17 cellular contexts compared by ENCODE assay signal in the genomic region with DNA sequence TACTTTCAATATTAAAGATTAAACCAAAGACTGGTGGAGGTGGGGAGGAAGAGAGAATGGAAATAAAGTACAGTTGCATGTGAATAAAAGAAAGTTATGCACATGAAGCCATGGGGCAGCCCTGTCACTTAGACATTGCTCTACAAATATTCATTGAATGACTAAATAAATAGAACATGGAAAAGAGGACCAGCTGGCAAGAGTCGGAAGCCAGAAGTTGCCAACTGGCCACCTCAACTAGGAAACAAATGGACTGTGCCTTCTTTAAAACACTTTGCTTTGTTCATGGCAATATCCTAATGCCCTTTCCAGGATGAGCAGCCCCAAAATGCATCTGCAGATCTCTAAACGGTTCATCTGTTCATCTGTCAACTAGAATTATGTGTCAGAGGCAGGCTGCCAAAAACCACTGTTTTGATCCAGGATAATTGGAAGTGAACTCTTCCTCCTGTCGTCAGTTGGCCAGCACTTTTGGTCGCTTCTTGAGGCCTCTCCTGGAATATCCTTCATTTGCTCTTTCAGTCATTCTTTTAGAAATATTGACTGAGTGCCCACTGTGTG.
DNase-seq lines count a peak whose midpoint lies in the region; ATAC-seq lines count a peak whose summit lies in the region.
"Had no signal": no experiment of that assay in that cellular context is flagged by ENCODE, and none has a peak within 500 bp of the region (broad histone marks: within the 10 kb centered on the region; RNA-seq: fewer than 3 reads in every experiment).

No MANE protein-coding gene starts in this region.

- POLR2A ChIA-PET in activated CD4-positive, alpha-beta T cell treated with anti-CD3 and anti-CD28 coated beads for 36 hours (lab: Charles Lee) = no interaction called here

- peak overlapping the region; percentile 25 for H3K4me3 Mint-ChIP-seq in T-helper 17 cell
- no peak overlapping the region for H3K4me3 Mint-ChIP-seq in activated CD4-positive, alpha-beta T cell treated with anti-CD3 and anti-CD28 coated beads for 36 hours
- H3K4me3 Mint-ChIP-seq: activated CD4-positive, alpha-beta T cell treated with anti-CD3 and anti-CD28 coated beads, Interleukin-2, amount 10 ng/mL, durations not matched to agents 24 days and 14 days; activated naive CD8-positive, alpha-beta T cell treated with anti-CD3 and anti-CD28 coated beads, Interleukin-2, amount 10 ng/mL, durations not matched to agents 7 days and 5 days had no signal

- no peaks in the 10 kb centered on the region for H3K9me3 Mint-ChIP-seq in activated CD4-positive, alpha-beta T cell treated with anti-CD3 and anti-CD28 coated beads for 36 hours (ENCODE audit: low read depth)
- H3K9me3 Mint-ChIP-seq: activated naive CD8-positive, alpha-beta T cell treated with anti-CD3 and anti-CD28 coated beads, Interleukin-2, amount 10 ng/mL, durations not matched to agents 7 days and 5 days had no signal

- ATAC-seq in T-helper 17 cell = no peak
- ATAC-seq in left lobe of liver = peak; percentile 96
- no peak for ATAC-seq in sciatic nerve
- no peak for ATAC-seq in activated CD4-positive, alpha-beta T cell treated with anti-CD3 and anti-CD28 coated beads for 36 hours
- ATAC-seq in GM21576 (IDR thresholded peaks at IDR 0.05; ENCODE audit: unreplicated experiment) = no peak
- ATAC-seq in GM18867 (IDR thresholded peaks at IDR 0.05; ENCODE audit: unreplicated experiment) = no peak

- CTCF ChIA-PET in activated CD4-positive, alpha-beta T cell treated with anti-CD3 and anti-CD28 coated beads for 36 hours (lab: Charles Lee) = no interaction called here

- H3K36me3 Mint-ChIP-seq in T-helper 17 cell (ENCODE audit: low read depth) = no peaks in the 10 kb centered on the region
- H3K36me3 Mint-ChIP-seq in activated CD4-positive, alpha-beta T cell treated with anti-CD3 and anti-CD28 coated beads for 36 hours (ENCODE audit: low read depth) = no peaks in the 10 kb centered on the region
- H3K36me3 Mint-ChIP-seq: activated naive CD8-positive, alpha-beta T cell treated with anti-CD3 and anti-CD28 coated beads, Interleukin-2, amount 10 ng/mL, durations not matched to agents 7 days and 5 days had no signal

- peaks cover 9% of the 10 kb centered on the region for H3K4me1 Mint-ChIP-seq in T-helper 17 cell
- no peaks in the 10 kb centered on the region for H3K4me1 Mint-ChIP-seq in activated CD4-positive, alpha-beta T cell treated with anti-CD3 and anti-CD28 coated beads for 36 hours
- H3K4me1 Mint-ChIP-seq: activated CD4-positive, alpha-beta T cell treated with anti-CD3 and anti-CD28 coated beads, Interleukin-2, amount 10 ng/mL, durations not matched to agents 24 days and 14 days had no signal

- peaks cover 6% of the 10 kb centered on the region for H3K27me3 Mint-ChIP-seq in T-helper 17 cell
- peaks cover 5% of the 10 kb centered on the region for H3K27me3 Mint-ChIP-seq in activated CD4-positive, alpha-beta T cell treated with anti-CD3 and anti-CD28 coated beads for 36 hours

- intact Hi-C loops in sciatic nerve (cut with DNase I) = no loop called here
- intact Hi-C loops in activated CD4-positive, alpha-beta T cell treated with anti-CD3 and anti-CD28 coated beads for 36 hours (cut with DNase I, micrococcal nuclease) = no loop called here

- DNase-seq in D341Med (ENCODE audit: low spot score) = peak; percentile 37
- peak; percentile 71 for DNase-seq in LHCN-M2 (ENCODE audit: low read depth)
- no peak for DNase-seq in T-helper 17 cell
- peak; percentile 69 for DNase-seq in left lobe of liver (ENCODE audit: low spot score)
- DNase-seq in sciatic nerve (ENCODE audit: low spot score) = no peak
- DNase-seq in activated CD4-positive, alpha-beta T cell treated with anti-CD3 and anti-CD28 coated beads for 36 hours = no peak
- DNase-seq: activated CD4-positive, alpha-beta T cell treated with anti-CD3 and anti-CD28 coated beads, Interleukin-2, amount 10 ng/mL, durations not matched to agents 24 days and 14 days; activated naive CD8-positive, alpha-beta T cell treated with anti-CD3 and anti-CD28 coated beads, Interleukin-2, amount 10 ng/mL, durations not matched to agents 7 days and 5 days; DND-41; foreskin melanocyte; NCI-H1930; NK-92 treated with Interleukin-12 subunit alpha and Interleukin-12 subunit beta, amount 100 ng/mL, for 24 hours; stimulated activated CD4-positive, alpha-beta T cell treated with anti-CD3 and anti-CD28 coated beads, Interleukin-1b, Interleukin-23, amount 100 ng/mL, for 48 hours; T-helper 9 cell had no signal

- no peak overlapping the region for H3K27ac Mint-ChIP-seq in T-helper 17 cell
- no peak overlapping the region for H3K27ac Mint-ChIP-seq in activated CD4-positive, alpha-beta T cell treated with anti-CD3 and anti-CD28 coated beads for 36 hours
- H3K27ac Mint-ChIP-seq: activated CD4-positive, alpha-beta T cell treated with anti-CD3 and anti-CD28 coated beads, Interleukin-2, amount 10 ng/mL, durations not matched to agents 24 days and 14 days had no signal

- no peaks in the 10 kb centered on the region for H3K9me3 ChIP-seq in T-helper 17 cell (ENCODE audit: control insufficient read depth, low read length, poor library complexity, severe bottlenecking)
- H3K9me3 ChIP-seq: BLaER1 treated with 17β-estradiol and CSF1 and Interleukin-3, amounts not matched to agents 10 nM and 100 nM had no signal

Comparison
In these comparisons a context has a peak if more than half of its experiments do, and no peak if none do; other contexts are left out.
1. DNase-seq: peak in D341Med (single experiment), LHCN-M2 (single experiment) and left lobe of liver (single experiment); none in T-helper 17 cell (0 of 3), sciatic nerve (single experiment) and activated CD4-positive, alpha-beta T cell treated with anti-CD3 and anti-CD28 coated beads for 36 hours (single experiment).